Comparison of ENCODE assay signal across 7 cellular contexts in genomic region chr1:247895163-247895637, GRCh38. TPM values are rescaled to one million over a fixed set of nuclear protein-coding genes. Genes with fewer than 3 reads are reported as not detected.
"Had no signal": no experiment of that assay in that cellular context is flagged by ENCODE, and none has a peak within 500 bp of the region (broad histone marks: within the 10 kb centered on the region; RNA-seq: fewer than 3 reads in every experiment).

Gene OR2W3 (plus strand): TSS chr1:247895587. CDS start chr1:247895587, 0 bp downstream.

- H3K27ac ChIP-seq: GM23248 had no signal

- H3K27ac Mint-ChIP-seq: H9 had no signal

- H3K9ac ChIP-seq: GM23248 had no signal

- DNase-seq: GM23248, H9, HCEC 1CT, IMR-90, KG1 had no signal

- H3K4me3 Mint-ChIP-seq: H9 had no signal

- H2AFZ ChIP-seq: GM23248 had no signal

- H3K4me3 ChIP-seq: GM23248, K562 had no signal

- ATAC-seq: K562 had no signal

RNA-seq across cellular contexts. Expression of gene OR2W3, which starts in this region (rescaled TPM):
- total RNA-seq: GM23248, H9, HT-29 had no signal
